11 cellular contexts compared by ENCODE assay signal in genomic region chr3:101861978-101862421, GRCh38. TPM values are rescaled to one million over a fixed set of nuclear protein-coding genes. Genes with fewer than 3 reads are reported as not detected.
DNase-seq lines count a peak whose midpoint lies in the region; ATAC-seq and TF ChIP-seq lines count a peak whose summit lies in the region.
"Had no signal": no experiment of that assay in that cellular context is flagged by ENCODE, and none has a peak within 500 bp of the region (broad histone marks: within the 10 kb centered on the region; RNA-seq: fewer than 3 reads in every experiment).

No MANE protein-coding gene starts in this region.

- 81 to 87% methylated on average over 2 to 3 of the region's 3 CpGs for WGBS in transverse colon (ENCODE audit: low coverage in 1 of 2), 2 donors

- peak overlapping the region; percentile 4 for H3K27ac Mint-ChIP-seq in CD8-positive, alpha-beta T cell
- H3K27ac Mint-ChIP-seq in activated T-helper 1 cell treated with anti-CD3 and anti-CD28 coated beads, Interleukin-12 subunit alpha, Interleukin-12 subunit beta, Interleukin-2, Interleukin-4 antibody, amounts not matched to agents 30 ng/mL and 10 ng/mL and 1 ng/mL, durations not matched to agents 14 hours and 24 hours and 36 hours, result peak overlapping the region; percentile 34
- H3K27ac Mint-ChIP-seq in memory B cell, result peak overlapping the region; percentile 66

- CTCF ChIA-PET in CD8-positive, alpha-beta T cell (lab: Charles Lee), result interaction anchor here (0.6 kb wide), 1 partner anchor 17 kb away, joined by 3 read pairs; no protein-coding TSS in a partner anchor

- H3K4me3 Mint-ChIP-seq in CD8-positive, alpha-beta T cell, result no peak overlapping the region
- no peak overlapping the region for H3K4me3 Mint-ChIP-seq in activated T-helper 1 cell treated with anti-CD3 and anti-CD28 coated beads, Interleukin-12 subunit alpha, Interleukin-12 subunit beta, Interleukin-2, Interleukin-4 antibody, amounts not matched to agents 30 ng/mL and 10 ng/mL and 1 ng/mL, durations not matched to agents 14 hours and 24 hours and 36 hours
- H3K4me3 Mint-ChIP-seq in memory B cell, result no peak overlapping the region

- no peak overlapping the region for H3K4me3 ChIP-seq in CD8-positive, alpha-beta T cell (ENCODE audit: low read depth, low read length)
- no peak overlapping the region for H3K4me3 ChIP-seq in coronary artery
- no peak overlapping the region for H3K4me3 ChIP-seq in transverse colon
- H3K4me3 ChIP-seq: suprapubic skin had no signal

- no peak for TF ChIP-seq CTCF in CD8-positive, alpha-beta T cell (IDR thresholded peaks at IDR 0.05)
- TF ChIP-seq CTCF in coronary artery (IDR thresholded peaks at IDR 0.05) (no peak), transverse colon (IDR thresholded peaks at IDR 0.05) (no peak), GM20000 (IDR thresholded peaks at IDR 0.05; ENCODE audit: extremely low read depth, missing control alignments) (no peak)

- peaks cover 21% of the 10 kb centered on the region for H3K4me1 Mint-ChIP-seq in CD8-positive, alpha-beta T cell (ENCODE audit: low read depth)
- peaks cover 60% of the 10 kb centered on the region for H3K4me1 Mint-ChIP-seq in activated T-helper 1 cell treated with anti-CD3 and anti-CD28 coated beads, Interleukin-12 subunit alpha, Interleukin-12 subunit beta, Interleukin-2, Interleukin-4 antibody, amounts not matched to agents 30 ng/mL and 10 ng/mL and 1 ng/mL, durations not matched to agents 14 hours and 24 hours and 36 hours (ENCODE audit: low read depth)
- H3K4me1 Mint-ChIP-seq in memory B cell, result peaks cover 23% of the 10 kb centered on the region

- POLR2A ChIA-PET in CD8-positive, alpha-beta T cell (lab: Charles Lee), result no interaction called here

- H3K27ac ChIP-seq in CD8-positive, alpha-beta T cell (ENCODE audit: low read depth, low read length), result no peak overlapping the region
- H3K27ac ChIP-seq in coronary artery, result no peak overlapping the region
- peak overlapping the region in 1 of 4 donors; percentile 13 for H3K27ac ChIP-seq in transverse colon
- H3K27ac ChIP-seq: suprapubic skin had no signal

- no peaks in the 10 kb centered on the region for H3K27me3 Mint-ChIP-seq in CD8-positive, alpha-beta T cell (ENCODE audit: low read depth)
- H3K27me3 Mint-ChIP-seq in activated T-helper 1 cell treated with anti-CD3 and anti-CD28 coated beads, Interleukin-12 subunit alpha, Interleukin-12 subunit beta, Interleukin-2, Interleukin-4 antibody, amounts not matched to agents 30 ng/mL and 10 ng/mL and 1 ng/mL, durations not matched to agents 14 hours and 24 hours and 36 hours (ENCODE audit: insufficient read depth), result no peaks in the 10 kb centered on the region
- H3K27me3 Mint-ChIP-seq in memory B cell, result no peaks in the 10 kb centered on the region

- no peak for DNase-seq in CD8-positive, alpha-beta T cell
- DNase-seq in activated T-helper 1 cell treated with anti-CD3 and anti-CD28 coated beads, Interleukin-12 subunit alpha, Interleukin-12 subunit beta, Interleukin-2, Interleukin-4 antibody, amounts not matched to agents 30 ng/mL and 10 ng/mL and 1 ng/mL, durations not matched to agents 14 hours and 24 hours and 36 hours (ENCODE audit: low spot score), result no peak
- no peak for DNase-seq in memory B cell (ENCODE audit: low spot score in 2 of 2)
- DNase-seq in coronary artery (ENCODE audit: low spot score), result no peak
- DNase-seq in transverse colon, result no peak
- no peak for DNase-seq in amniotic stem cell (lab: John Stamatoyannopoulos, UW)
- DNase-seq in GM20000 (ENCODE audit: low spot score), result no peak
- DNase-seq: activated CD4-positive, alpha-beta T cell treated with anti-CD3 and anti-CD28 coated beads for 1 hour; glutamatergic neuron had no signal

- intact Hi-C loops in CD8-positive, alpha-beta T cell (cut with DNase I, micrococcal nuclease), result loop anchor here in 1 of 2 experiments (5.0 kb wide), 1 partner anchor 35 kb away; no protein-coding TSS in a partner anchor
- intact Hi-C loops in activated T-helper 1 cell treated with anti-CD3 and anti-CD28 coated beads, Interleukin-12 subunit alpha, Interleukin-12 subunit beta, Interleukin-2, Interleukin-4 antibody, amounts not matched to agents 30 ng/mL and 10 ng/mL and 1 ng/mL, durations not matched to agents 14 hours and 24 hours and 36 hours (cut with micrococcal nuclease), result loop anchor here (1.0 to 5.0 kb wide), 5 partner anchors 11 to 74 kb away; no protein-coding TSS in a partner anchor
- intact Hi-C loops in transverse colon (cut with DNase I; ENCODE audit: low total_unique reads), result no loop called here

- no peaks in the 10 kb centered on the region for H3K9me3 Mint-ChIP-seq in CD8-positive, alpha-beta T cell
- no peaks in the 10 kb centered on the region for H3K9me3 Mint-ChIP-seq in activated T-helper 1 cell treated with anti-CD3 and anti-CD28 coated beads, Interleukin-12 subunit alpha, Interleukin-12 subunit beta, Interleukin-2, Interleukin-4 antibody, amounts not matched to agents 30 ng/mL and 10 ng/mL and 1 ng/mL, durations not matched to agents 14 hours and 24 hours and 36 hours
- H3K9me3 Mint-ChIP-seq in memory B cell, result peaks cover 2% of the 10 kb centered on the region

- H3K4me1 ChIP-seq in CD8-positive, alpha-beta T cell (ENCODE audit: insufficient read depth, low read length), result peaks cover 6% of the 10 kb centered on the region
- H3K4me1 ChIP-seq in transverse colon, result peaks cover 0 to 12% (median 4%) of the 10 kb centered on the region in 4 donors

- peaks cover 33% of the 10 kb centered on the region for H3K36me3 ChIP-seq in CD8-positive, alpha-beta T cell (ENCODE audit: insufficient read depth, low read length)
- H3K36me3 ChIP-seq in transverse colon, result peaks cover 2 to 38% (median 21%) of the 10 kb centered on the region in 4 donors

- H3K36me3 Mint-ChIP-seq in CD8-positive, alpha-beta T cell, result peaks cover 50% of the 10 kb centered on the region
- peaks cover 52% of the 10 kb centered on the region for H3K36me3 Mint-ChIP-seq in activated T-helper 1 cell treated with anti-CD3 and anti-CD28 coated beads, Interleukin-12 subunit alpha, Interleukin-12 subunit beta, Interleukin-2, Interleukin-4 antibody, amounts not matched to agents 30 ng/mL and 10 ng/mL and 1 ng/mL, durations not matched to agents 14 hours and 24 hours and 36 hours (ENCODE audit: low read depth)
- H3K36me3 Mint-ChIP-seq in memory B cell, result peaks cover 39% of the 10 kb centered on the region

- ATAC-seq in CD8-positive, alpha-beta T cell, result peak; percentile 3
- peak; percentile 1 for ATAC-seq in HG02852 (IDR thresholded peaks at IDR 0.05; ENCODE audit: unreplicated experiment)
- no peak for ATAC-seq in memory B cell (ENCODE audit: low read depth)

- no peaks in the 10 kb centered on the region for H3K9me3 ChIP-seq in CD8-positive, alpha-beta T cell (ENCODE audit: low read length)
- H3K9me3 ChIP-seq in transverse colon, result no peaks in the 10 kb centered on the region
- H3K9me3 ChIP-seq: suprapubic skin had no signal

- no peak for TF ChIP-seq POLR2A in transverse colon (IDR thresholded peaks at IDR 0.05)

- in situ Hi-C loops in transverse colon (cut with MboI; ENCODE audit: low pct_ligation_motif_present in 1 of 4, low pct_unique_long_range_greater_than_20kb in 1 of 4, low sequenced_read_pairs in 3 of 4), result no loop called here

- H3K27me3 ChIP-seq in CD8-positive, alpha-beta T cell (ENCODE audit: insufficient read depth, low read length), result no peaks in the 10 kb centered on the region
- no peaks in the 10 kb centered on the region for H3K27me3 ChIP-seq in transverse colon
- H3K27me3 ChIP-seq: suprapubic skin had no signal

- no peak for TF ChIP-seq EP300 in transverse colon (IDR thresholded peaks at IDR 0.05; ENCODE audit: low read depth)

RNA-seq across cellular contexts. Expression of gene NFKBIZ, which starts 12.7 kb away (rescaled TPM):
- total RNA-seq in CD8-positive, alpha-beta T cell, result 100 to 1,000 TPM; 460 to 477 TPM
- total RNA-seq in activated T-helper 1 cell treated with anti-CD3 and anti-CD28 coated beads, Interleukin-12 subunit alpha, Interleukin-12 subunit beta, Interleukin-2, Interleukin-4 antibody, amounts not matched to agents 30 ng/mL and 10 ng/mL and 1 ng/mL, durations not matched to agents 14 hours and 24 hours and 36 hours, result 72.4 and 79.7 TPM in 2 replicates
- 100 to 1,000 TPM in 3 of 4 donors, 10 to 100 TPM in 1; 92.4 to 333 (median 176) TPM for total RNA-seq in transverse colon

Comparison
In these comparisons a context has a peak if more than half of its experiments do, and no peak if none do; other contexts are left out.
1. H3K27ac Mint-ChIP-seq: peak in every context shown above with its lines; median percentile 66 in memory B cell; 34 in activated T-helper 1 cell treated with anti-CD3 and anti-CD28 coated beads, Interleukin-12 subunit alpha, Interleukin-12 subunit beta, Interleukin-2, Interleukin-4 antibody, amounts not matched to agents 30 ng/mL and 10 ng/mL and 1 ng/mL, durations not matched to agents 14 hours and 24 hours and 36 hours; 4 in CD8-positive, alpha-beta T cell.